ENCODE assay signal across 18 cellular contexts in genomic region chr9:112325127-112325526, GRCh38.
"Had no signal": no experiment of that assay in that cellular context is flagged by ENCODE, and none has a peak within 500 bp of the region (broad histone marks: within the 10 kb centered on the region; RNA-seq: fewer than 3 reads in every experiment).

No MANE protein-coding gene starts in this region.

- H3K27me3 Mint-ChIP-seq: activated CD4-positive, alpha-beta T cell treated with anti-CD3 and anti-CD28 coated beads, Interleukin-2, amount 10 ng/mL, durations not matched to agents 7 days and 5 days; activated naive CD4-positive, alpha-beta T cell treated with anti-CD3 and anti-CD28 coated beads, Interleukin-2, amount 10 ng/mL, durations not matched to agents 7 days and 5 days; activated T-cell treated with anti-CD3 and anti-CD28 coated beads, Interleukin-2, amount 50 U/mL, for 24 hours; stimulated activated naive CD8-positive, alpha-beta T cell treated with anti-CD3 and anti-CD28 coated beads, Interleukin-15, Interleukin-2, amounts not matched to agents 100 ng/mL and 50 ng/mL, for 24 hours; T-cell had no signal

- H3K9me3 Mint-ChIP-seq: activated T-cell treated with anti-CD3 and anti-CD28 coated beads, Interleukin-2, amount 50 U/mL, for 24 hours had no signal

- H3K4me3 ChIP-seq: coronary artery, lung, psoas muscle, tibial nerve had no signal

- H3K27me3 ChIP-seq: brain microvascular endothelial cell, tibial nerve had no signal

- DNase-seq: activated CD4-positive, alpha-beta T cell treated with anti-CD3 and anti-CD28 coated beads, Interleukin-2, amount 10 ng/mL, durations not matched to agents 7 days and 5 days; activated CD8-positive, alpha-beta T cell treated with anti-CD3 and anti-CD28 coated beads, Interleukin-2, amount 10 ng/mL, durations not matched to agents 7 days and 5 days; activated naive CD4-positive, alpha-beta T cell treated with anti-CD3 and anti-CD28 coated beads, Interleukin-2, amount 10 ng/mL, durations not matched to agents 7 days and 5 days; activated T-cell treated with anti-CD3 and anti-CD28 coated beads, Interleukin-2, amount 50 U/mL, for 24 hours; aorta; brain microvascular endothelial cell; central memory CD4-positive, alpha-beta T cell; left colon; psoas muscle; right cardiac atrium; stimulated activated CD4-positive, alpha-beta T cell treated with anti-CD3 and anti-CD28 coated beads, Interleukin-2, amount 100 ng/mL, for 24 hours; T-cell; T-helper 9 cell had no signal

- ATAC-seq: activated CD4-positive, CD25-positive, alpha-beta regulatory T cell treated with anti-CD3 and anti-CD28 coated beads, Interleukin-2, amount 50 U/mL, for 24 hours; activated CD8-positive, alpha-beta T cell treated with anti-CD3 and anti-CD28 coated beads, Interleukin-2, amount 10 ng/mL, durations not matched to agents 7 days and 5 days; left colon; psoas muscle; right cardiac atrium; T-cell had no signal

- H3K9me3 ChIP-seq: psoas muscle had no signal

- H3K4me3 Mint-ChIP-seq: activated CD4-positive, alpha-beta T cell treated with anti-CD3 and anti-CD28 coated beads, Interleukin-2, amount 10 ng/mL, durations not matched to agents 7 days and 5 days; activated CD8-positive, alpha-beta T cell treated with anti-CD3 and anti-CD28 coated beads, Interleukin-2, amount 10 ng/mL, durations not matched to agents 7 days and 5 days; activated naive CD4-positive, alpha-beta T cell treated with anti-CD3 and anti-CD28 coated beads, Interleukin-2, amount 10 ng/mL, durations not matched to agents 7 days and 5 days; activated T-cell treated with anti-CD3 and anti-CD28 coated beads, Interleukin-2, amount 50 U/mL, for 24 hours; stimulated activated naive CD8-positive, alpha-beta T cell treated with anti-CD3 and anti-CD28 coated beads, Interleukin-15, Interleukin-2, amounts not matched to agents 100 ng/mL and 50 ng/mL, for 24 hours had no signal

- H3K27ac Mint-ChIP-seq: activated CD8-positive, alpha-beta T cell treated with anti-CD3 and anti-CD28 coated beads, Interleukin-2, amount 10 ng/mL, durations not matched to agents 7 days and 5 days; activated naive CD4-positive, alpha-beta T cell treated with anti-CD3 and anti-CD28 coated beads, Interleukin-2, amount 10 ng/mL, durations not matched to agents 7 days and 5 days; activated T-cell treated with anti-CD3 and anti-CD28 coated beads, Interleukin-2, amount 50 U/mL, for 24 hours; stimulated activated naive CD8-positive, alpha-beta T cell treated with anti-CD3 and anti-CD28 coated beads, Interleukin-15, Interleukin-2, amounts not matched to agents 100 ng/mL and 50 ng/mL, for 24 hours; T-cell had no signal

- H3K36me3 ChIP-seq: brain microvascular endothelial cell had no signal

- H3K27ac ChIP-seq: brain microvascular endothelial cell, coronary artery, psoas muscle, tibial nerve had no signal
